ENCODE assay signal across 18 cellular contexts in genomic region chr14:88592016-88592415, GRCh38. TPM values are rescaled to one million over a fixed set of nuclear protein-coding genes. Genes with fewer than 3 reads are reported as not detected.
"Had no signal": no experiment of that assay in that cellular context is flagged by ENCODE, and none has a peak within 500 bp of the region (broad histone marks: within the 10 kb centered on the region; RNA-seq: fewer than 3 reads in every experiment).

No MANE protein-coding gene starts in this region.

- H3K27me3 Mint-ChIP-seq: activated CD4-positive, alpha-beta T cell treated with anti-CD3 and anti-CD28 coated beads for 36 hours; effector memory CD8-positive, alpha-beta T cell; memory B cell; naive B cell; stimulated activated naive B cell treated with anti-CD40 and anti-IgM and Interleukin-4, amounts not matched to agents 10 μg/mL and 1 μg/mL and 100 μg/mL, for 72 hours had no signal

- H3K4me3 Mint-ChIP-seq: activated CD4-positive, alpha-beta T cell treated with anti-CD3 and anti-CD28 coated beads for 36 hours; activated T-helper 1 cell treated with anti-CD3 and anti-CD28 coated beads, Interleukin-12 subunit alpha, Interleukin-12 subunit beta, Interleukin-2, Interleukin-4 antibody, amounts not matched to agents 30 ng/mL and 10 ng/mL and 1 ng/mL, durations not matched to agents 14 hours and 24 hours and 36 hours; effector memory CD8-positive, alpha-beta T cell; memory B cell; naive B cell; stimulated activated naive B cell treated with anti-CD40 and anti-IgM and Interleukin-4, amounts not matched to agents 10 μg/mL and 1 μg/mL and 100 μg/mL, for 72 hours had no signal

- H3K9me3 ChIP-seq: adrenal gland, gastrocnemius medialis, heart left ventricle, mucosa of descending colon, neutrophil, sigmoid colon, thyroid gland had no signal

- H3K4me3 ChIP-seq: adrenal gland, gastrocnemius medialis, heart left ventricle, mucosa of descending colon, sigmoid colon, thyroid gland had no signal

- H3K27me3 ChIP-seq: adrenal gland, gastrocnemius medialis, heart left ventricle, neutrophil, sigmoid colon, thyroid gland had no signal

- DNase-seq: activated CD4-positive, alpha-beta T cell treated with anti-CD3 and anti-CD28 coated beads for 36 hours; activated CD4-positive, alpha-beta T cell treated with anti-CD3 and anti-CD28 coated beads, Interleukin-2, amount 50 U/mL, for 48 hours; activated gamma-delta T cell treated with Interleukin-2 at 50 U/mL for 16 hours; adrenal gland; effector memory CD8-positive, alpha-beta T cell; gastrocnemius medialis; heart left ventricle; kidney glomerular epithelial cell; mucosa of descending colon; naive B cell; sigmoid colon; stimulated activated CD4-positive, alpha-beta T cell treated with anti-CD3 and anti-CD28 coated beads, Interleukin-4, amount 100 ng/mL, for 4 hours; stimulated activated naive B cell treated with anti-CD40 and anti-IgM and Interleukin-4, amounts not matched to agents 10 μg/mL and 1 μg/mL and 100 μg/mL, for 72 hours; thyroid gland had no signal

- H3K4me1 Mint-ChIP-seq: activated CD4-positive, alpha-beta T cell treated with anti-CD3 and anti-CD28 coated beads for 36 hours; memory B cell had no signal

- H3K4me1 ChIP-seq: gastrocnemius medialis, heart left ventricle, thyroid gland had no signal

- H3K27ac Mint-ChIP-seq: activated CD4-positive, alpha-beta T cell treated with anti-CD3 and anti-CD28 coated beads for 36 hours; activated naive CD4-positive, alpha-beta T cell treated with anti-CD3 and anti-CD28 coated beads, Interleukin-2, amount 50 U/mL, for 72 hours; activated T-helper 1 cell treated with anti-CD3 and anti-CD28 coated beads, Interleukin-12 subunit alpha, Interleukin-12 subunit beta, Interleukin-2, Interleukin-4 antibody, amounts not matched to agents 30 ng/mL and 10 ng/mL and 1 ng/mL, durations not matched to agents 14 hours and 24 hours and 36 hours; effector memory CD8-positive, alpha-beta T cell; naive B cell; stimulated activated naive B cell treated with anti-CD40 and anti-IgM and Interleukin-4, amounts not matched to agents 10 μg/mL and 1 μg/mL and 100 μg/mL, for 72 hours had no signal

- H3K27ac ChIP-seq: adrenal gland, gastrocnemius medialis, heart left ventricle, neutrophil, thyroid gland had no signal

- H3K9me3 Mint-ChIP-seq: activated naive CD4-positive, alpha-beta T cell treated with anti-CD3 and anti-CD28 coated beads, Interleukin-2, amount 50 U/mL, for 72 hours; activated T-helper 1 cell treated with anti-CD3 and anti-CD28 coated beads, Interleukin-12 subunit alpha, Interleukin-12 subunit beta, Interleukin-2, Interleukin-4 antibody, amounts not matched to agents 30 ng/mL and 10 ng/mL and 1 ng/mL, durations not matched to agents 14 hours and 24 hours and 36 hours; effector memory CD8-positive, alpha-beta T cell; memory B cell; stimulated activated naive B cell treated with anti-CD40 and anti-IgM and Interleukin-4, amounts not matched to agents 10 μg/mL and 1 μg/mL and 100 μg/mL, for 72 hours had no signal

RNA-seq across cellular contexts. Expression of gene PTPN21, which starts 37.2 kb away (rescaled TPM):
- total RNA-seq: activated naive CD4-positive, alpha-beta T cell treated with anti-CD3 and anti-CD28 coated beads, Interleukin-2, amount 50 U/mL, for 72 hours had no signal
